ENCODE assay signal across 10 cellular contexts in genomic region chr2:112674229-112674628, GRCh38. TPM values are rescaled to one million over a fixed set of nuclear protein-coding genes. Genes with fewer than 3 reads are reported as not detected.
A peak's percentile ranks its signal among the peaks of the same experiment; 100 is the strongest.
DNase-seq lines count a peak whose midpoint lies in the region; ATAC-seq and TF ChIP-seq lines count a peak whose summit lies in the region.
"Had no signal": no experiment of that assay in that cellular context is flagged by ENCODE, and none has a peak within 500 bp of the region (broad histone marks: within the 10 kb centered on the region; RNA-seq: fewer than 3 reads in every experiment).

No MANE protein-coding gene starts in this region.

- TF ChIP-seq CTCF in fibroblast of the aortic adventitia (IDR thresholded peaks at IDR 0.05; ENCODE audit: insufficient read depth, low read length) = no peak
- no peak for TF ChIP-seq CTCF in mucosa of descending colon (IDR thresholded peaks at IDR 0.05)
- no peak for TF ChIP-seq CTCF in uterus (IDR thresholded peaks at IDR 0.05)

- H3K9me3 ChIP-seq in mucosa of descending colon = no peaks in the 10 kb centered on the region
- H3K9me3 ChIP-seq in uterus = no peaks in the 10 kb centered on the region

- intact Hi-C loops in mucosa of descending colon (cut with DNase I, micrococcal nuclease) (no loop called here), uterus (cut with DNase I; ENCODE audit: low total_unique reads) (no loop called here)

- H3K27ac ChIP-seq in uterus = no peak overlapping the region

- H3K4me1 ChIP-seq in mucosa of descending colon (ENCODE audit: low read depth) = no peaks in the 10 kb centered on the region
- no peaks in the 10 kb centered on the region for H3K4me1 ChIP-seq in uterus

- no peak for TF ChIP-seq POLR2A in uterus (IDR thresholded peaks at IDR 0.05)

- H3K4me3 ChIP-seq in fibroblast of the aortic adventitia (ENCODE audit: low read depth, low read length) (no peak overlapping the region), mucosa of descending colon (no peak overlapping the region), uterus (no peak overlapping the region)

- ATAC-seq in mucosa of descending colon (peak; percentile 38), HG02763 (IDR thresholded peaks at IDR 0.05; ENCODE audit: unreplicated experiment) (no peak)

- peak; percentile 93 for DNase-seq in SIG-M5 treated with dmso at 0.1 percent for 504 hours (lab: John Stamatoyannopoulos, UW; ENCODE audit: unreplicated experiment)
- peak; percentile 56 for DNase-seq in fibroblast of the aortic adventitia (ENCODE audit: low read depth)
- peak in 2 of 3 donors; percentile 42 to 71 for DNase-seq in mucosa of descending colon
- peak; percentile 35 to 71 for DNase-seq in uterus
- DNase-seq in activated T-cell treated with anti-CD3 and anti-CD28 coated beads, Interleukin-2, amount 50 U/mL, for 1 hour = no peak
- no peak for DNase-seq in stimulated activated CD4-positive, alpha-beta T cell treated with anti-CD3 and anti-CD28 coated beads, Interleukin-2, amount 100 ng/mL, for 24 hours
- DNase-seq: NCI-H1417 had no signal

- no peaks in the 10 kb centered on the region for H3K36me3 ChIP-seq in mucosa of descending colon (ENCODE audit: low read depth)
- no peaks in the 10 kb centered on the region for H3K36me3 ChIP-seq in uterus

- H3K27me3 ChIP-seq in uterus = no peaks in the 10 kb centered on the region

RNA-seq across cellular contexts. Expression of gene SLC20A1, which starts 28.5 kb away (rescaled TPM):
- total RNA-seq in fibroblast of the aortic adventitia (ENCODE audit: low replicate concordance) = 127 and 134 TPM in 2 replicates
- total RNA-seq in mucosa of descending colon = 100 to 1,000 TPM in 1 of 3 donors, 10 to 100 TPM in 2; 64.3 to 128 (median 80.6) TPM
- 10 to 100 TPM; 11.5 to 30.6 (median 24.4) TPM for total RNA-seq in uterus

RNA-seq across cellular contexts. Expression of gene NT5DC4, which starts 46.6 kb away (rescaled TPM):
- total RNA-seq in fibroblast of the aortic adventitia (ENCODE audit: low replicate concordance) (not detected in 2 replicates), mucosa of descending colon (not detected), uterus (not detected)
- total RNA-seq: myocyte; T-helper 1 cell treated with Interleukin-12 subunit alpha and Interleukin-12 subunit beta and Interleukin-4 antibody, amounts not matched to agents 30 ng/mL and 1 ng/mL, for 36 hours had no signal

Comparison
In these comparisons a context has a peak if more than half of its experiments do, and no peak if none do; other contexts are left out.
1. DNase-seq: peak in SIG-M5 treated with dmso at 0.1 percent for 504 hours (single experiment), fibroblast of the aortic adventitia (single experiment), mucosa of descending colon (2 of 3) and uterus (2 of 2); none in activated T-cell treated with anti-CD3 and anti-CD28 coated beads, Interleukin-2, amount 50 U/mL, for 1 hour (single experiment) and stimulated activated CD4-positive, alpha-beta T cell treated with anti-CD3 and anti-CD28 coated beads, Interleukin-2, amount 100 ng/mL, for 24 hours (0 of 2).